In the genomic region with DNA sequence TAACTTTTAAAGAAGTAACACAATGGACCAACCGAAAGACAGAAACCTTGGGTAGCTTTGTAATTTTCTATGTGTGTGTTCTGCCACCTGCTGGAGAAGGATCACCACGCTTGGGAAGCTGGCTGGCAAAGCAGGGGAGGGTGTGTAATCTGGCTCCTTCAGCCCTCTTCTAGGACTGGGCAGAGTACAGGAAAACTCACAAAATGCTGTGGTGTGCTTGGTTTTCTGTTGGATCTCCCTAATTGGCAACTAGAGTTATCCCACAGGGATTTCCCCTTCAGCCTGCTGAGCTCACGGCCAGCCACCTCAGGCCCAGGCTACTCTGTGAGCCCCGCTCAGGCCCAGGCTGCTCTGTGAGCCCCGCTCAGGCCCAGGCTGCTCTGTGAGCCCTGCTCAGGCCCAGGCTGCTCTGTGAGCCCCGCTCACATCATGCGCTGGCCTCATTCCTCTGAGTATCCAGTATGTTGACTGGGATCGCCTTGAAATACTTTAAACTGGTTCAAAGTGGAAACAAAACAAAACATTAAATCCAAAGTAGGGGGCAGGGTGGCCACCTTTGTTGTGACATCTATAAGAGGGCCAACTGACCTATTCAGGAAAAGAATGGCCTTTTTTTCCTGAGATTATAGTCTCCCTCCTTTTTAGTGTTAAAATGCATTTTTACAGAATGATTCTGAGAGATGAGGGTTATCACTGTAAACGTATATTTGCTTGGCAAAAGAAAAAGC, we compare ENCODE assay signal across 8 cellular contexts. TPM values are rescaled to one million over a fixed set of nuclear protein-coding genes. Genes with fewer than 3 reads are reported as not detected.
DNase-seq lines count a peak whose midpoint lies in the region; ATAC-seq and TF ChIP-seq lines count a peak whose summit lies in the region.

No MANE protein-coding gene starts in this region.

- intact Hi-C loops in mucosa of descending colon (cut with DNase I, micrococcal nuclease) = loop anchor here (5.0 kb wide), 3 partner anchors 183 to 328 kb away; no protein-coding TSS in a partner anchor

- no peak overlapping the region for H3K4me3 ChIP-seq in AG04449 (ENCODE audit: low read depth, low read length)
- H3K4me3 ChIP-seq in epithelial cell of esophagus (ENCODE audit: low read length) = no peak overlapping the region
- no peak overlapping the region for H3K4me3 ChIP-seq in mucosa of descending colon

- CTCF ChIA-PET in AG04449 (lab: Yijun Ruan, JAX) = interaction anchor here (0.7 to 6.5 kb wide), 56 partner anchors 9 to 895 kb away, joined by 3 to 236 read pairs (median 4); partner anchors contain the start of genes ARHGAP5, DTD2 and HEATR5A

- H3K4me1 Mint-ChIP-seq in stimulated activated memory B cell treated with anti-CD40 and anti-IgM and Interleukin-4, amounts not matched to agents 10 μg/mL and 1 μg/mL and 100 μg/mL, for 72 hours = peaks cover 8% of the 10 kb centered on the region

- no peaks in the 10 kb centered on the region for H3K36me3 Mint-ChIP-seq in stimulated activated memory B cell treated with anti-CD40 and anti-IgM and Interleukin-4, amounts not matched to agents 10 μg/mL and 1 μg/mL and 100 μg/mL, for 72 hours

- TF ChIP-seq CTCF in AG04449 (IDR thresholded peaks at IDR 0.05; ENCODE audit: insufficient read depth, low read length, missing control alignments) = peak; percentile 77
- TF ChIP-seq CTCF in epithelial cell of esophagus (IDR thresholded peaks at IDR 0.05; ENCODE audit: insufficient read depth, low read depth, low read length, missing control alignments) = peak; percentile 87
- peak; percentile 41 for TF ChIP-seq CTCF in mucosa of descending colon (IDR thresholded peaks at IDR 0.05)

- no peaks in the 10 kb centered on the region for H3K9me3 ChIP-seq in mucosa of descending colon

- DNase-seq in AG04449 (ENCODE audit: low read depth, low spot score) = no peak
- peak; percentile 38 for DNase-seq in NCI-H510A (lab: John Stamatoyannopoulos, UW)
- peak; percentile 64 for DNase-seq in activated CD8-positive, alpha-beta memory T cell treated with anti-CD3 and anti-CD28 coated beads for 24 hours
- DNase-seq in epithelial cell of esophagus (ENCODE audit: low read depth) = peak; percentile 78
- DNase-seq in mucosa of descending colon = peak in 2 of 3 donors; percentile 66 to 87

- no peaks in the 10 kb centered on the region for H3K36me3 ChIP-seq in mucosa of descending colon (ENCODE audit: low read depth)

- no peak overlapping the region for H3K27ac Mint-ChIP-seq in stimulated activated memory B cell treated with anti-CD40 and anti-IgM and Interleukin-4, amounts not matched to agents 10 μg/mL and 1 μg/mL and 100 μg/mL, for 72 hours

- ATAC-seq in GM18511 (IDR thresholded peaks at IDR 0.05; ENCODE audit: unreplicated experiment) (peak; percentile 49), HG03342 (IDR thresholded peaks at IDR 0.05; ENCODE audit: unreplicated experiment) (peak; percentile 49), mucosa of descending colon (peak; percentile 86)
- peak; percentile 78 for ATAC-seq in stimulated activated memory B cell treated with anti-CD40 and anti-IgM and Interleukin-4, amounts not matched to agents 10 μg/mL and 1 μg/mL and 100 μg/mL, for 72 hours

- POLR2A ChIA-PET in AG04449 (lab: Yijun Ruan, JAX) = no interaction called here

- H3K4me1 ChIP-seq in mucosa of descending colon (ENCODE audit: low read depth) = peaks cover 5% of the 10 kb centered on the region

- no peaks in the 10 kb centered on the region for H3K27me3 Mint-ChIP-seq in stimulated activated memory B cell treated with anti-CD40 and anti-IgM and Interleukin-4, amounts not matched to agents 10 μg/mL and 1 μg/mL and 100 μg/mL, for 72 hours

- H3K4me3 Mint-ChIP-seq in stimulated activated memory B cell treated with anti-CD40 and anti-IgM and Interleukin-4, amounts not matched to agents 10 μg/mL and 1 μg/mL and 100 μg/mL, for 72 hours = no peak overlapping the region

- H3K9me3 Mint-ChIP-seq in stimulated activated memory B cell treated with anti-CD40 and anti-IgM and Interleukin-4, amounts not matched to agents 10 μg/mL and 1 μg/mL and 100 μg/mL, for 72 hours = no peaks in the 10 kb centered on the region

RNA-seq across cellular contexts. Expression of gene RNU6-8, which starts 52.0 kb away (rescaled TPM):
- total RNA-seq in mucosa of descending colon = not detected

RNA-seq across cellular contexts. Expression of gene RNU6-7, which starts 53.3 kb away (rescaled TPM):
- not detected for total RNA-seq in mucosa of descending colon
